In the genomic region with DNA sequence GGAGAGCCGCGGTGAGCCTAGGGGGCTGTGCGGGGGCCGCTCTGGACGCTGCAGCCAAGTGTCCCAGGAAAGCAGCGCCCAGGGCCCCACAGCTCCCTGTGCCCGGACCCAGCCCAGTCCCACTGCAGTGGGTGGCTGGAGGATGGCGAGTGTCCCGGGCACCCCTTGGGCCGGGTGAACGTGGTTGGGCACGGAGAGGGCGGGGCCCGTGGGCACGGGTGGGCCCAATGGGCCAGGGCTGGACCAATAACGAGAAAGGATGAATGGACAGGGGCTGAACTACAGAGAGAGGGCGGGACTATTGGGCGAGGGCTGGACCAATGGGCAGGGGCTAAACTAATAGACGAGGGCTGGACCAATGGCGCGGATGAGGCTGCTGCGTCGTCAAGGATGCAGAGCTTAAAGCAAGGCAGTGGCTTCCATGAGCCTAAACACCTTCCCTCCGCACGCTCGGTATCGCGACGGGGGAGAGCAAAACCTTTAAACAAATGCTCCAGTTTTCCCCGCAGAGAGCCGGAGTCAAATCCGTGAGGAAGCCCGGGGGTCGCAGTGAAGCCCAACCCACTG, we compare ENCODE assay signal across 8 cellular contexts. TPM values are rescaled to one million over a fixed set of nuclear protein-coding genes. Genes with fewer than 3 reads are reported as not detected.
A peak's percentile ranks its signal among the peaks of the same experiment; 100 is the strongest.
DNase-seq lines count a peak whose midpoint lies in the region; ATAC-seq, FAIRE-seq and TF ChIP-seq lines count a peak whose summit lies in the region.

No MANE protein-coding gene starts in this region.

- TF ChIP-seq CTCF in activated B cell treated with CpG ODN at 0.5 μM for 24 hours (IDR thresholded peaks at IDR 0.05) (no peak), keratinocyte (optimal IDR thresholded peaks at IDR 0.05 in 1 of 3, IDR thresholded peaks at IDR 0.05 in 1 of 3, conservative IDR thresholded peaks at IDR 0.05 in 1 of 3; ENCODE audit: extremely low read depth in 1 of 3, insufficient read depth in 2 of 3, low read length in 3 of 3) (no peak)

- DNase-seq in AG08396 (ENCODE audit: low spot score) = peak; percentile 97
- peak; percentile 97 for DNase-seq in NCI-H226
- peak; percentile 86 for DNase-seq in activated B cell treated with CpG ODN at 0.5 μM for 24 hours
- peak; percentile 99 for DNase-seq in cerebellum (ENCODE audit: low spot score)
- peak; percentile 92 for DNase-seq in keratinocyte (ENCODE audit: low read depth, low spot score)
- peak; percentile 82 to 86 for DNase-seq in stimulated activated CD4-positive, alpha-beta T cell treated with anti-CD3 and anti-CD28 coated beads, Interleukin-15, amount 100 ng/mL, for 1 hour (ENCODE audit: low read depth in 1 of 2, low spot score in 1 of 2)

- no peaks in the 10 kb centered on the region for H3K9me3 ChIP-seq in keratinocyte (ENCODE audit: control insufficient read depth, low read depth, low read length)

- peaks cover 3% of the 10 kb centered on the region for H3K36me3 Mint-ChIP-seq in activated B cell treated with CpG ODN at 0.5 μM for 24 hours (ENCODE audit: low read depth)

- intact Hi-C loops in activated B cell treated with CpG ODN at 0.5 μM for 24 hours (cut with micrococcal nuclease) = loop anchor here (1.0 to 2.0 kb wide), 5 partner anchors 7 to 106 kb away; partner anchors contain the start of gene ELOB

- H3K79me2 ChIP-seq in keratinocyte (ENCODE audit: control insufficient read depth, insufficient read depth, low read length) = peaks cover 3% of the 10 kb centered on the region

- POLR2A ChIA-PET in activated B cell treated with CpG ODN at 0.5 μM for 24 hours (lab: Charles Lee) = interaction anchor here (0.6 to 2.5 kb wide), 25 partner anchors 9 to 1176 kb away, joined by 3 to 27 read pairs (median 4); partner anchors contain the start of genes FLYWCH1, KCTD5, RPS2 and TNFRSF12A

- peak overlapping the region; percentile 68 to 98 (median 77) for H3K4me3 ChIP-seq in keratinocyte (ENCODE audit: control insufficient read depth in 2 of 3, extremely low read depth in 1 of 3, insufficient read depth in 2 of 3, low read depth in 1 of 3, low read length in 3 of 3)

- no peaks in the 10 kb centered on the region for H4K20me1 ChIP-seq in keratinocyte (ENCODE audit: control insufficient read depth, extremely low read depth, insufficient read depth, low read length)

- H3K27ac ChIP-seq in keratinocyte (ENCODE audit: control insufficient read depth, insufficient read depth, low read length) = peak overlapping the region; percentile 65

- no peaks in the 10 kb centered on the region for H3K9me1 ChIP-seq in keratinocyte (ENCODE audit: control insufficient read depth, extremely low read depth, insufficient read depth, low read length)

- no peaks in the 10 kb centered on the region for H3K27me3 ChIP-seq in keratinocyte (ENCODE audit: control insufficient read depth, extremely low read depth, insufficient read depth, low read length)

- H3K27ac Mint-ChIP-seq in activated B cell treated with CpG ODN at 0.5 μM for 24 hours = peak overlapping the region; percentile 98

- dilution Hi-C loops in keratinocyte (cut with MboI; ENCODE audit: extremely low pct_ligation_motif_present, low sequenced_read_pairs) = no loop called here

- peak overlapping the region; percentile 84 for H3K4me2 ChIP-seq in keratinocyte (ENCODE audit: control insufficient read depth, extremely low read depth, insufficient read depth, low read depth, low read length)

- H2AFZ ChIP-seq in keratinocyte (ENCODE audit: control insufficient read depth, low read length) = peak overlapping the region; percentile 76

- ATAC-seq in GM18909 (IDR thresholded peaks at IDR 0.05; ENCODE audit: poor library complexity, unreplicated experiment) = peak; percentile 91
- peak; percentile 84 for ATAC-seq in HG03196 (IDR thresholded peaks at IDR 0.05; ENCODE audit: unreplicated experiment)
- peak; percentile 93 for ATAC-seq in activated B cell treated with CpG ODN at 0.5 μM for 24 hours (ENCODE audit: low read depth)

- H3K4me1 Mint-ChIP-seq in activated B cell treated with CpG ODN at 0.5 μM for 24 hours = peaks cover 18% of the 10 kb centered on the region

- peaks cover 1% of the 10 kb centered on the region for H3K27me3 Mint-ChIP-seq in activated B cell treated with CpG ODN at 0.5 μM for 24 hours

- H3K9me3 Mint-ChIP-seq in activated B cell treated with CpG ODN at 0.5 μM for 24 hours = no peaks in the 10 kb centered on the region

- peak overlapping the region; percentile 80 for H3K9ac ChIP-seq in keratinocyte (ENCODE audit: control insufficient read depth, extremely low read depth, insufficient read depth, low read length)

- H3K4me1 ChIP-seq in keratinocyte (ENCODE audit: control insufficient read depth, extremely low read depth, insufficient read depth, low read length) = peaks cover 6% of the 10 kb centered on the region

- H3K36me3 ChIP-seq in keratinocyte (ENCODE audit: control insufficient read depth in 2 of 2, extremely low read depth in 1 of 2, insufficient read depth in 2 of 2, low read length in 2 of 2) = no peaks in the 10 kb centered on the region

- FAIRE-seq in keratinocyte (lab: Jason Lieb, UNC) = peak; percentile 97

- CTCF ChIA-PET in activated B cell treated with CpG ODN at 0.5 μM for 24 hours (lab: Charles Lee) = interaction anchor here (0.6 to 2.3 kb wide), 9 partner anchors 8 to 121 kb away, joined by 3 to 12 read pairs (median 8); partner anchors contain the start of gene FLYWCH1

- H3K4me3 Mint-ChIP-seq in activated B cell treated with CpG ODN at 0.5 μM for 24 hours = peak overlapping the region; percentile 92

RNA-seq across cellular contexts. Expression of gene FLYWCH2, which starts 0.5 kb away (rescaled TPM):
- total RNA-seq in activated B cell treated with CpG ODN at 0.5 μM for 24 hours = 19.4 and 20.3 TPM in 2 replicates
- 21.8 TPM for total RNA-seq in cerebellum
- 10.1 to 20.7 TPM (median 13.6 TPM) in 3 replicates for polyA plus RNA-seq in keratinocyte
- 1.7 TPM for polyA plus RNA-seq in keratinocyte (2011; ENCODE audit: low read depth)
- 10.2 and 31.3 TPM in 2 replicates for polyA plus RNA-seq in keratinocyte (2011; cell fraction: cytosol; rRNA removed)
- 8.5 and 12.8 TPM in 2 replicates for polyA plus RNA-seq in keratinocyte (2011; cell fraction: nucleus; rRNA removed)
- polyA plus RNA-seq in keratinocyte (2012; ENCODE audit: low replicate concordance) = 11.4 and 22.6 TPM in 2 replicates
- polyA minus RNA-seq in keratinocyte = 2.9 to 3.4 TPM (median 3.1 TPM) in 3 replicates
- 23.4 TPM for polyA minus RNA-seq in keratinocyte (2011; cell fraction: cytosol; rRNA and poly(A)+ RNA removed)
- polyA minus RNA-seq in keratinocyte (2011; cell fraction: nucleus; rRNA and poly(A)+ RNA removed) = 4.5 and 5.5 TPM in 2 replicates

RNA-seq across cellular contexts. Expression of gene PRSS22, which starts 24.6 kb away (rescaled TPM):
- total RNA-seq in activated B cell treated with CpG ODN at 0.5 μM for 24 hours (not detected in 2 replicates), cerebellum (not detected)
- 2.2 to 3.7 TPM (median 3.5 TPM) in 3 replicates for polyA plus RNA-seq in keratinocyte
- polyA plus RNA-seq in keratinocyte (2011; ENCODE audit: low read depth) = 3.5 TPM
- polyA plus RNA-seq in keratinocyte (2011; cell fraction: cytosol; rRNA removed) = 1.3 and 1.4 TPM in 2 replicates
- 9.6 and 13.1 TPM in 2 replicates for polyA plus RNA-seq in keratinocyte (2011; cell fraction: nucleus; rRNA removed)
- 4.2 and 18.5 TPM in 2 replicates for polyA plus RNA-seq in keratinocyte (2012; ENCODE audit: low replicate concordance)
- 0.80 to 2.3 TPM (median 2.1 TPM) in 3 replicates for polyA minus RNA-seq in keratinocyte
- not detected for polyA minus RNA-seq in keratinocyte (2011; cell fraction: cytosol; rRNA and poly(A)+ RNA removed)
- 5.1 and 5.9 TPM in 2 replicates for polyA minus RNA-seq in keratinocyte (2011; cell fraction: nucleus; rRNA and poly(A)+ RNA removed)

RNA-seq across cellular contexts. Expression of gene FLYWCH1, which starts 29.2 kb away (rescaled TPM):
- 53.5 and 59.9 TPM in 2 replicates for total RNA-seq in activated B cell treated with CpG ODN at 0.5 μM for 24 hours
- 17.6 TPM for total RNA-seq in cerebellum
- polyA plus RNA-seq in keratinocyte = 16.2 to 21.7 TPM (median 20.2 TPM) in 3 replicates
- polyA plus RNA-seq in keratinocyte (2011; ENCODE audit: low read depth) = 6.3 TPM
- polyA plus RNA-seq in keratinocyte (2011; cell fraction: cytosol; rRNA removed) = 13.4 and 25.0 TPM in 2 replicates
- polyA plus RNA-seq in keratinocyte (2011; cell fraction: nucleus; rRNA removed) = 50.5 and 68.5 TPM in 2 replicates
- 26.3 and 27.0 TPM in 2 replicates for polyA plus RNA-seq in keratinocyte (2012; ENCODE audit: low replicate concordance)
- 12.1 to 32.5 TPM (median 17.2 TPM) in 3 replicates for polyA minus RNA-seq in keratinocyte
- polyA minus RNA-seq in keratinocyte (2011; cell fraction: cytosol; rRNA and poly(A)+ RNA removed) = 50.5 TPM
- 27.9 and 30.1 TPM in 2 replicates for polyA minus RNA-seq in keratinocyte (2011; cell fraction: nucleus; rRNA and poly(A)+ RNA removed)

RNA-seq across cellular contexts. Expression of gene ZG16B, which starts 52.4 kb away (rescaled TPM):
- 0.33 TPM in 1 of 2 replicates, not detected in the other for total RNA-seq in activated B cell treated with CpG ODN at 0.5 μM for 24 hours
- not detected for total RNA-seq in cerebellum
- polyA plus RNA-seq in keratinocyte = 1.7 to 2.6 TPM (median 2.1 TPM) in 3 replicates
- polyA plus RNA-seq in keratinocyte (2011; ENCODE audit: low read depth) = not detected
- polyA plus RNA-seq in keratinocyte (2011; cell fraction: cytosol; rRNA removed) = 1.9 and 2.8 TPM in 2 replicates
- 1.2 and 1.5 TPM in 2 replicates for polyA plus RNA-seq in keratinocyte (2011; cell fraction: nucleus; rRNA removed)
- polyA plus RNA-seq in keratinocyte (2012; ENCODE audit: low replicate concordance) = 1.8 and 3.4 TPM in 2 replicates
- 0.96 to 1.6 TPM in 2 of 3 replicates, not detected in the other for polyA minus RNA-seq in keratinocyte
- 3.5 TPM for polyA minus RNA-seq in keratinocyte (2011; cell fraction: cytosol; rRNA and poly(A)+ RNA removed)
- polyA minus RNA-seq in keratinocyte (2011; cell fraction: nucleus; rRNA and poly(A)+ RNA removed) = 0.74 and 1.5 TPM in 2 replicates

Comparison
In these comparisons a context has a peak if more than half of its experiments do, and no peak if none do; other contexts are left out.
1. Peak in every context shown above with its lines: DNase-seq, ATAC-seq, H3K4me3 ChIP-seq and H3K27ac ChIP-seq.